In genomic region chr4:70372760-70373159, GRCh38 we compare ENCODE assay signal across 35 cellular contexts. TPM values are rescaled to one million over a fixed set of nuclear protein-coding genes. Genes with fewer than 3 reads are reported as not detected.
"Had no signal": no experiment of that assay in that cellular context is flagged by ENCODE, and none has a peak within 500 bp of the region (broad histone marks: within the 10 kb centered on the region; RNA-seq: fewer than 3 reads in every experiment).

No MANE protein-coding gene starts in this region.

- H3K4me1 Mint-ChIP-seq: endodermal cell, mesothelial cell of epicardium, naive B cell had no signal

- H3K27ac Mint-ChIP-seq: dendritic cell treated with granulocyte-macrophage colony-stimulating factor and Interleukin-4, amounts not matched to agents 40 ng/mL and 50 ng/mL, for 4 days; effector memory CD8-positive, alpha-beta T cell; endodermal cell; mesothelial cell of epicardium; naive B cell had no signal

- H3K9me3 Mint-ChIP-seq: effector memory CD8-positive, alpha-beta T cell; endodermal cell had no signal

- H3K4me1 ChIP-seq: colonic mucosa, esophagus squamous epithelium, gastrocnemius medialis, heart right ventricle, left lung, lower lobe of right lung had no signal

- H3K27ac ChIP-seq: colonic mucosa, epithelial cell of prostate, esophagus squamous epithelium, gastrocnemius medialis, heart right ventricle, left lung, lower lobe of right lung had no signal

- H3K4me3 ChIP-seq: colonic mucosa, esophagus squamous epithelium, gastrocnemius medialis, heart right ventricle, left lung, lower lobe of right lung, mucosa of descending colon had no signal

- H3K27me3 Mint-ChIP-seq: dendritic cell treated with granulocyte-macrophage colony-stimulating factor and Interleukin-4, amounts not matched to agents 40 ng/mL and 50 ng/mL, for 4 days; effector memory CD8-positive, alpha-beta T cell; naive B cell had no signal

- H3K27me3 ChIP-seq: colonic mucosa, esophagus squamous epithelium, gastrocnemius medialis, heart right ventricle, left lung had no signal

- H3K4me3 Mint-ChIP-seq: dendritic cell treated with granulocyte-macrophage colony-stimulating factor and Interleukin-4, amounts not matched to agents 40 ng/mL and 50 ng/mL, for 4 days; effector memory CD8-positive, alpha-beta T cell; endodermal cell; mesothelial cell of epicardium; naive B cell had no signal

- FAIRE-seq: endometrium, islet of Langerhans, keratinocyte had no signal

- H3K36me3 ChIP-seq: colonic mucosa, esophagus squamous epithelium, gastrocnemius medialis, heart right ventricle, left lung, lower lobe of right lung had no signal

- DNase-seq: colonic mucosa; cortex of kidney; effector CD8-positive, alpha-beta T cell; effector memory CD8-positive, alpha-beta T cell; endodermal cell; erythroblast; esophagus squamous epithelium; foreskin fibroblast; foreskin melanocyte; gastrocnemius medialis; glutamatergic neuron; head of caudate nucleus; heart right ventricle; hippocampal formation; left cardiac atrium; left lung; left ventricle myocardium superior; lower lobe of right lung; mesenchymal stem cell; mucosa of descending colon; naive B cell had no signal

- ATAC-seq: effector memory CD8-positive, alpha-beta T cell; gastrocnemius medialis; heart right ventricle; left cardiac atrium; left lung; left ventricle myocardium superior; lower lobe of right lung; mucosa of descending colon had no signal

- H3K9me3 ChIP-seq: colonic mucosa, esophagus squamous epithelium, gastrocnemius medialis, lower lobe of right lung, mucosa of descending colon had no signal

- H3K36me3 Mint-ChIP-seq: mesothelial cell of epicardium, naive B cell had no signal

RNA-seq across cellular contexts. Expression of gene SMR3B, which starts 10.2 kb away (rescaled TPM):
- total RNA-seq: colonic mucosa, dermis microvascular lymphatic vessel endothelial cell, endodermal cell, esophagus mucosa, esophagus squamous epithelium, gastrocnemius medialis, glomerular endothelial cell, heart right ventricle, kidney epithelial cell, left cardiac atrium, left lung, left ventricle myocardium superior, lower leg skin, lower lobe of right lung, lung microvascular endothelial cell, mesenteric fat pad, mesothelial cell of epicardium, mucosa of descending colon, myocyte had no signal
- polyA plus RNA-seq: heart right ventricle, keratinocyte had no signal

RNA-seq across cellular contexts. Expression of gene SMR3A, which starts 12.2 kb away (rescaled TPM):
- total RNA-seq: colonic mucosa, dermis microvascular lymphatic vessel endothelial cell, endodermal cell, esophagus mucosa, esophagus squamous epithelium, gastrocnemius medialis, glomerular endothelial cell, heart right ventricle, kidney epithelial cell, left cardiac atrium, left lung, left ventricle myocardium superior, lower leg skin, lower lobe of right lung, lung microvascular endothelial cell, mesenteric fat pad, mesothelial cell of epicardium, mucosa of descending colon, myocyte had no signal
- polyA plus RNA-seq: heart right ventricle, keratinocyte had no signal

RNA-seq across cellular contexts. Expression of gene OPRPN, which starts 25.0 kb away (rescaled TPM):
- total RNA-seq: colonic mucosa, dermis microvascular lymphatic vessel endothelial cell, endodermal cell, esophagus mucosa, esophagus squamous epithelium, gastrocnemius medialis, glomerular endothelial cell, heart right ventricle, kidney epithelial cell, left cardiac atrium, left lung, left ventricle myocardium superior, lower lobe of right lung, lung microvascular endothelial cell, mesenteric fat pad, mesothelial cell of epicardium, mucosa of descending colon, myocyte had no signal
- polyA plus RNA-seq: heart right ventricle, keratinocyte had no signal

RNA-seq across cellular contexts. Expression of gene CABS1, which starts 38.0 kb away (rescaled TPM):
- total RNA-seq: colonic mucosa, dermis microvascular lymphatic vessel endothelial cell, esophagus mucosa, esophagus squamous epithelium, gastrocnemius medialis, glomerular endothelial cell, heart right ventricle, kidney epithelial cell, left cardiac atrium, left lung, left ventricle myocardium superior, lower leg skin, lower lobe of right lung, lung microvascular endothelial cell, mesenteric fat pad, mucosa of descending colon, myocyte had no signal
- polyA plus RNA-seq: heart right ventricle, keratinocyte had no signal
